Comparison of ENCODE assay signal across 10 cellular contexts in the genomic region with DNA sequence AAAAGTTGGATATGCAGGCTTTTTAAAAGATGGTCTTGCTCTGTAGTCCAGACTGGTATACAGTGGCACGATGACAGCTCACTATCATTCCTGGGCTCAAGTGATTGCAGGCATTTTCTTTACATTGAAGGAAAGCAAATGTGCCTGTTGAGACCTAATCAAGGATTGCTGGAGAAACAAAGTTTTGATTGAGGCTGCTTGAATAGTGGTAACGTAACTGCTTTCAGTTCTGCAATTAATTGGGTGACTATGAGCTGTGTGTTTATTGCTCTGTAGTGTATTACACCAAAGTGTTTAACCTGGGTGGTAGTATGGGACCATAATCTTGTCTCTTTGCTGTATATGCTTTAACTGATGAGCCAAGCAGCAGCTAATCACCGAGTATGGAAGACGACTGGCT. TPM values are rescaled to one million over a fixed set of nuclear protein-coding genes. Genes with fewer than 3 reads are reported as not detected.
A peak's percentile ranks its signal among the peaks of the same experiment; 100 is the strongest.
DNase-seq lines count a peak whose midpoint lies in the region; ATAC-seq and TF ChIP-seq lines count a peak whose summit lies in the region.
"Had no signal": no experiment of that assay in that cellular context is flagged by ENCODE, and none has a peak within 500 bp of the region (broad histone marks: within the 10 kb centered on the region; RNA-seq: fewer than 3 reads in every experiment).

No MANE protein-coding gene starts in this region.

- H3K27ac ChIP-seq in neural progenitor cell: no peak overlapping the region
- no peak overlapping the region for H3K27ac ChIP-seq in effector memory CD4-positive, alpha-beta T cell (ENCODE audit: insufficient read depth, low read length, poor library complexity, severe bottlenecking)

- H3K9me3 Mint-ChIP-seq in Caco-2 (ENCODE audit: unreplicated experiment) (no peaks in the 10 kb centered on the region), neural progenitor cell (peaks cover 8% of the 10 kb centered on the region)
- H3K9me3 Mint-ChIP-seq in central memory CD8-positive, alpha-beta T cell: no peaks in the 10 kb centered on the region

- intact Hi-C loops in Caco-2 (cut with micrococcal nuclease; ENCODE audit: unreplicated experiment) (no loop called here), posterior cingulate gyrus (cut with DNase I) (no loop called here)

- CTCF ChIA-PET in Caco-2 (lab: Charles Lee): no interaction called here

- H3K4me3 Mint-ChIP-seq in Caco-2 (ENCODE audit: unreplicated experiment) (peak overlapping the region; percentile 46), neural progenitor cell (peak overlapping the region; percentile 65)
- H3K4me3 Mint-ChIP-seq in central memory CD8-positive, alpha-beta T cell: peak overlapping the region; percentile 93

- no peak for ATAC-seq in central memory CD8-positive, alpha-beta T cell (replicated peaks; ENCODE audit: extremely low read depth, poor library complexity, severe bottlenecking)
- no peak for ATAC-seq in HG03025 (IDR thresholded peaks at IDR 0.05; ENCODE audit: low FRiP score, unreplicated experiment)

- H3F3A ChIP-seq in neural progenitor cell (ENCODE audit: low read depth): peaks cover 85% of the 10 kb centered on the region

- no peak overlapping the region for H3K9ac ChIP-seq in neural progenitor cell

- H3K36me3 ChIP-seq in Caco-2 (ENCODE audit: control insufficient read depth, insufficient read depth, low read length): peaks cover 3% of the 10 kb centered on the region
- H3K36me3 ChIP-seq in MG63: peaks cover 17% of the 10 kb centered on the region
- H3K36me3 ChIP-seq in neural progenitor cell: peaks cover 5% of the 10 kb centered on the region
- peaks cover 15% of the 10 kb centered on the region for H3K36me3 ChIP-seq in effector memory CD4-positive, alpha-beta T cell (ENCODE audit: control insufficient read depth, insufficient read depth, low read length)

- POLR2A ChIA-PET in Caco-2 (lab: Charles Lee): interaction anchor here (0.7 kb wide), 1 partner anchor 55 kb away, joined by 6 read pairs; no protein-coding TSS in a partner anchor

- no peak overlapping the region for H3K27ac Mint-ChIP-seq in Caco-2 (ENCODE audit: unreplicated experiment)
- no peak overlapping the region for H3K27ac Mint-ChIP-seq in central memory CD8-positive, alpha-beta T cell (ENCODE audit: low read depth)
- no peak overlapping the region for H3K27ac Mint-ChIP-seq in neural progenitor cell

- DNase-seq in Caco-2 (no peak), MG63 (no peak), neural progenitor cell (ENCODE audit: low spot score) (no peak), HPDE6-E6E7 (ENCODE audit: extremely low spot score) (no peak), posterior cingulate gyrus (no peak)
- DNase-seq in central memory CD8-positive, alpha-beta T cell (ENCODE audit: low spot score in 2 of 2): no peak
- DNase-seq in effector memory CD4-positive, alpha-beta T cell: no peak
- DNase-seq: activated gamma-delta T cell, NCI-H146 had no signal

- H3K79me2 ChIP-seq in neural progenitor cell (ENCODE audit: low read depth): peaks cover 31% of the 10 kb centered on the region

- H3K36me3 Mint-ChIP-seq in Caco-2 (ENCODE audit: insufficient read depth, unreplicated experiment) (peaks cover 49% of the 10 kb centered on the region), neural progenitor cell (peaks cover 24% of the 10 kb centered on the region)
- H3K36me3 Mint-ChIP-seq in central memory CD8-positive, alpha-beta T cell (ENCODE audit: insufficient read depth): peaks cover 37% of the 10 kb centered on the region

- H3K4me1 Mint-ChIP-seq in Caco-2 (ENCODE audit: low read depth, unreplicated experiment) (peaks cover 7% of the 10 kb centered on the region), neural progenitor cell (peaks cover 37% of the 10 kb centered on the region)
- peaks cover 53% of the 10 kb centered on the region for H3K4me1 Mint-ChIP-seq in central memory CD8-positive, alpha-beta T cell

- no peaks in the 10 kb centered on the region for H3K27me3 Mint-ChIP-seq in Caco-2 (ENCODE audit: insufficient read depth, unreplicated experiment)
- no peaks in the 10 kb centered on the region for H3K27me3 Mint-ChIP-seq in central memory CD8-positive, alpha-beta T cell
- peaks cover 18% of the 10 kb centered on the region for H3K27me3 Mint-ChIP-seq in neural progenitor cell (ENCODE audit: insufficient read depth, low read depth)

- no TSS peak for BruUV-seq in Caco-2 (replicated peaks; lab: Mats Ljungman, UMichigan)

- no peak overlapping the region for H3K4me3 ChIP-seq in Caco-2 (ENCODE audit: low read depth, low read length)
- H3K4me3 ChIP-seq in MG63: peak overlapping the region; percentile 80; the same call in 1 of the 2 replicates
- H3K4me3 ChIP-seq in neural progenitor cell: peak overlapping the region; percentile 89
- no peak overlapping the region for H3K4me3 ChIP-seq in effector memory CD4-positive, alpha-beta T cell (ENCODE audit: insufficient read depth, low read depth, low read length, poor library complexity, severe bottlenecking)

- no peak overlapping the region for H2AFZ ChIP-seq in neural progenitor cell (replicated peaks)

- H3K9me3 ChIP-seq in Caco-2: no peaks in the 10 kb centered on the region
- no peaks in the 10 kb centered on the region for H3K9me3 ChIP-seq in MG63
- no peaks in the 10 kb centered on the region for H3K9me3 ChIP-seq in neural progenitor cell (ENCODE audit: low read depth)
- no peaks in the 10 kb centered on the region for H3K9me3 ChIP-seq in effector memory CD4-positive, alpha-beta T cell (ENCODE audit: control insufficient read depth, low read length)

- TF ChIP-seq CTCF in Caco-2 (IDR thresholded peaks at IDR 0.05; ENCODE audit: insufficient read depth in 1 of 2, low read depth in 1 of 2, low read length in 1 of 2, severe bottlenecking in 1 of 2, unreplicated experiment in 1 of 2): no peak
- TF ChIP-seq CTCF in neural progenitor cell (IDR thresholded peaks at IDR 0.05): no peak

- H3K4me1 ChIP-seq in Caco-2 (no peaks in the 10 kb centered on the region), neural progenitor cell (peaks cover 21% of the 10 kb centered on the region)
- peaks cover 7% of the 10 kb centered on the region for H3K4me1 ChIP-seq in effector memory CD4-positive, alpha-beta T cell (ENCODE audit: control insufficient read depth, insufficient read depth, low read length, poor library complexity, severe bottlenecking)

- H3K27me3 ChIP-seq in Caco-2 (replicated peaks; ENCODE audit: control insufficient read depth, insufficient read depth, low read length) (no peaks in the 10 kb centered on the region), MG63 (no peaks in the 10 kb centered on the region), neural progenitor cell (no peaks in the 10 kb centered on the region)
- H3K27me3 ChIP-seq in effector memory CD4-positive, alpha-beta T cell (replicated peaks; ENCODE audit: control insufficient read depth, insufficient read depth, low read length, poor library complexity, severe bottlenecking): no peaks in the 10 kb centered on the region

- peaks cover 38% of the 10 kb centered on the region for H4K20me1 ChIP-seq in neural progenitor cell (ENCODE audit: low read depth)

- peak overlapping the region; percentile 78 for H3K4me2 ChIP-seq in neural progenitor cell

RNA-seq across cellular contexts. Expression of a gene that starts 2.3 kb away (rescaled TPM):
- total RNA-seq in Caco-2 (2022) (1,900 and 1,904 TPM in 2 replicates), neural progenitor cell (ENCODE audit: low replicate concordance) (1,249 and 1,476 TPM in 2 replicates)
- total RNA-seq in MG63 (2014; rRNA removed; shearing (Covaris generic); ENCODE audit: low replicate concordance): 957 and 1,097 TPM in 2 replicates

RNA-seq across cellular contexts. Expression of a gene that starts 29.9 kb away (rescaled TPM):
- 92.8 and 103 TPM in 2 replicates for total RNA-seq in Caco-2 (2022)
- total RNA-seq in MG63 (2014; rRNA removed; shearing (Covaris generic); ENCODE audit: low replicate concordance): 52.5 and 70.5 TPM in 2 replicates
- 220 and 338 TPM in 2 replicates for total RNA-seq in neural progenitor cell (ENCODE audit: low replicate concordance)

RNA-seq across cellular contexts. Expression of a gene that starts 32.2 kb away (rescaled TPM):
- total RNA-seq in Caco-2 (2022): 0.28 and 0.41 TPM in 2 replicates
- 0.05 and 0.30 TPM in 2 replicates for total RNA-seq in MG63 (2014; rRNA removed; shearing (Covaris generic); ENCODE audit: low replicate concordance)
- total RNA-seq in neural progenitor cell (ENCODE audit: low replicate concordance): 0.49 and 0.53 TPM in 2 replicates

Comparison
In these comparisons a context has a peak if more than half of its experiments do, and no peak if none do; other contexts are left out.
1. H3K4me3 ChIP-seq: peak in MG63 (single experiment) and neural progenitor cell (single experiment); none in Caco-2 (single experiment) and effector memory CD4-positive, alpha-beta T cell (single experiment).
2. Peak in every context shown above with its lines, with median percentiles within 50 percentile points of each other: H3K4me3 Mint-ChIP-seq.